9 cellular contexts compared by ENCODE assay signal in the genomic region with DNA sequence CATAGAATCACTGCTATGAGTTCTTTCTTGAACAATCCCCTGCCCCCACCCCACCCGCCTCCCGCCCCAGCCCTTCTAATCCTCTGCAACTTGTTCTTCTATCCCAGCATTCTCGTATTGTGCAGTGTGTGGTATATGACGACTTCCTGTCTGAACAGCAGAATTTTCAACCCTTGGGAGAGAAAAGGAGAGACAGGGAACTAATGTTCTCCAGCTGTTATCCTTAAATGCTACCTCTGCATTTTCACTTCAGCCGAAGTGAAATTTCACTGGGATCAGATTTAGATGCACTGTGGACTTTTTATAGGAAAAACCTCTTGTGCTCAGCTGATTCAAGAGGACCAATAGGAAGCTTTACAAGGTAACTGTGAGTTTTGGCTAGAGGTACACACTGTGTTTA. TPM values are rescaled to one million over a fixed set of nuclear protein-coding genes. Genes with fewer than 3 reads are reported as not detected.
A peak's percentile ranks its signal among the peaks of the same experiment; 100 is the strongest.
DNase-seq lines count a peak whose midpoint lies in the region; ATAC-seq and TF ChIP-seq lines count a peak whose summit lies in the region.
"Had no signal": no experiment of that assay in that cellular context is flagged by ENCODE, and none has a peak within 500 bp of the region (broad histone marks: within the 10 kb centered on the region; RNA-seq: fewer than 3 reads in every experiment).

No MANE protein-coding gene starts in this region.

- no peak overlapping the region for H3K27ac ChIP-seq in suprapubic skin

- peaks cover 26% of the 10 kb centered on the region for H3K36me3 Mint-ChIP-seq in brain

- H3K27ac Mint-ChIP-seq in brain, result peak overlapping the region in 4 of 5 experiments; percentile 1 to 98 (median 93)

- H3K27me3 ChIP-seq in HAP-1 (ENCODE audit: low read depth) (no peaks in the 10 kb centered on the region), suprapubic skin (peaks cover 14% of the 10 kb centered on the region)

- peaks cover 70% of the 10 kb centered on the region for H3K4me1 Mint-ChIP-seq in brain

- WGBS in suprapubic skin, result 3% methylated on average over 5 of the region's 5 CpGs

- peaks cover 7% of the 10 kb centered on the region for H3K27me3 Mint-ChIP-seq in brain

- ATAC-seq in GM21390 (IDR thresholded peaks at IDR 0.05; ENCODE audit: unreplicated experiment), result no peak

- TF ChIP-seq POLR2A in suprapubic skin (IDR thresholded peaks at IDR 0.05), result no peak

- peak overlapping the region; percentile 88 to 94 (median 90) for H3K4me3 Mint-ChIP-seq in brain

- TF ChIP-seq CTCF in brain (conservative IDR thresholded peaks at IDR 0.05) (no peak), suprapubic skin (IDR thresholded peaks at IDR 0.05) (no peak)

- H3K4me1 ChIP-seq in HAP-1 (peaks cover 21% of the 10 kb centered on the region), suprapubic skin (peaks cover 15% of the 10 kb centered on the region)

- DNase-seq in HAP-1 (ENCODE audit: low spot score in 2 of 2) (peak; percentile 17 to 51), kidney glomerular epithelial cell (lab: John Stamatoyannopoulos, UW) (peak; percentile 45), suprapubic skin (ENCODE audit: low spot score in 2 of 2) (no peak), mucosa of gallbladder (ENCODE audit: low spot score) (no peak), NCI-H2107 treated with DMSO at 0.1 percent for 48 hours (lab: John Stamatoyannopoulos, UW; ENCODE audit: unreplicated experiment) (no peak), retina (no peak)
- DNase-seq: activated CD4-positive, alpha-beta T cell treated with anti-CD3 and anti-CD28 coated beads, Interleukin-2, amount 50 U/mL, for 1 hour had no signal

- in situ Hi-C loops in HAP-1 (cut with MboI; ENCODE audit: low sequenced_read_pairs), result no loop called here

- H3K9me3 ChIP-seq in HAP-1 (no peaks in the 10 kb centered on the region), suprapubic skin (no peaks in the 10 kb centered on the region)

- TF ChIP-seq EP300 in suprapubic skin (IDR thresholded peaks at IDR 0.05), result no peak

- H3K36me3 ChIP-seq in HAP-1 (replicated peaks) (no peaks in the 10 kb centered on the region), suprapubic skin (no peaks in the 10 kb centered on the region)

- no peaks in the 10 kb centered on the region for H3K9me3 Mint-ChIP-seq in brain

- H3K4me3 ChIP-seq in HAP-1 (peak overlapping the region; percentile 67), suprapubic skin (peak overlapping the region; percentile 69)

RNA-seq across cellular contexts. Expression of a gene that starts 2.2 kb away (rescaled TPM):
- polyA plus RNA-seq in brain (ENCODE audit: insufficient read depth, low read depth, low replicate concordance), result 18.8 TPM
- 1 to 10 TPM; 1.9 to 5.9 (median 3.0) TPM for total RNA-seq in suprapubic skin
- total RNA-seq in mucosa of gallbladder, result 12.1 TPM

Comparison
In these comparisons a context has a peak if more than half of its experiments do, and no peak if none do; other contexts are left out.
1. DNase-seq: peak in HAP-1 (2 of 2) and kidney glomerular epithelial cell (single experiment); none in suprapubic skin (0 of 2), mucosa of gallbladder (single experiment), NCI-H2107 treated with DMSO at 0.1 percent for 48 hours (single experiment) and retina (single experiment).